In the genomic region with DNA sequence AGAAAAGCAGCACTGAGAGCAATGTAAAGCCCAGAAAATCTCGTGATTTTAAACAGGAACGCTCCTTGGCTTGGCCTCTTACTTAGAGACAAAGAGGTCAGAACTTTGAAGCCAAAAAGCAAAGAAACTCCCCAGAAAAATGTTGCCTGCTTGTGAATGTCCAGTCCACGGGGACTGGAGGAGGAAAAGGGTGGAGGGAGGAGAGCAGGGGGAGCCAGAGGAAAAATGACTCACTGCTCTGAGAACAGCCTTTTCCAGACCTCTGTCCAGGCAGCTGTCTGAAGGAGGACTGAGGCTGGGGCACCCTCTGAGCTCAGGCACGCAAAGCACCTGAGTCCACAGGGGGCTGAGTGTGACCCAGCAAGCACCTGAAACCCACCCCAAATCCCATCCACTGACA, we compare ENCODE assay signal across 8 cellular contexts.
DNase-seq lines count a peak whose midpoint lies in the region; ATAC-seq, FAIRE-seq and TF ChIP-seq lines count a peak whose summit lies in the region.

No MANE protein-coding gene starts in this region.

- no peaks in the 10 kb centered on the region for H3K9me1 ChIP-seq in keratinocyte (ENCODE audit: control insufficient read depth, extremely low read depth, insufficient read depth, low read length)

- H3K36me3 ChIP-seq in brain microvascular endothelial cell (replicated peaks): peaks cover 91% of the 10 kb centered on the region
- H3K36me3 ChIP-seq in keratinocyte (ENCODE audit: control insufficient read depth in 2 of 2, extremely low read depth in 1 of 2, insufficient read depth in 2 of 2, low read length in 2 of 2): peaks cover 3 to 24% of the 10 kb centered on the region in 2 experiments
- peaks cover 7 to 25% of the 10 kb centered on the region in 2 donors for H3K36me3 ChIP-seq in small intestine (ENCODE audit: control insufficient read depth in 2 of 2, insufficient read depth in 2 of 2, low read length in 2 of 2)

- in situ Hi-C loops in brain microvascular endothelial cell (cut with HindIII; ENCODE audit: low pct_ligation_motif_present, low sequenced_read_pairs): no loop called here

- no peak for ATAC-seq in HG02884 (IDR thresholded peaks at IDR 0.05; ENCODE audit: unreplicated experiment)

- peak overlapping the region; percentile 96 for H3K27ac ChIP-seq in brain microvascular endothelial cell
- H3K27ac ChIP-seq in keratinocyte (ENCODE audit: control insufficient read depth, insufficient read depth, low read length): peak overlapping the region; percentile 15
- peak overlapping the region; percentile 24 to 84 for H3K27ac ChIP-seq in small intestine (ENCODE audit: low read depth in 1 of 2, low read length in 1 of 2)

- no peak for FAIRE-seq in keratinocyte (lab: Jason Lieb, UNC)
- FAIRE-seq in small intestine (lab: Jason Lieb, UNC): no peak

- TF ChIP-seq CTCF in brain microvascular endothelial cell (IDR thresholded peaks at IDR 0.05; ENCODE audit: low read depth, low read length, missing control alignments): no peak
- TF ChIP-seq CTCF in keratinocyte (optimal IDR thresholded peaks at IDR 0.05 in 1 of 3, IDR thresholded peaks at IDR 0.05 in 1 of 3, conservative IDR thresholded peaks at IDR 0.05 in 1 of 3; ENCODE audit: extremely low read depth in 1 of 3, insufficient read depth in 2 of 3, low read length in 3 of 3): no peak

- H3K4me2 ChIP-seq in keratinocyte (ENCODE audit: control insufficient read depth, extremely low read depth, insufficient read depth, low read depth, low read length): no peak overlapping the region

- H3K27me3 ChIP-seq in brain microvascular endothelial cell (replicated peaks) (no peaks in the 10 kb centered on the region), keratinocyte (ENCODE audit: control insufficient read depth, extremely low read depth, insufficient read depth, low read length) (no peaks in the 10 kb centered on the region), small intestine (ENCODE audit: control insufficient read depth in 2 of 2, insufficient read depth in 2 of 2, low read length in 2 of 2) (no peaks in the 10 kb centered on the region)

- H2AFZ ChIP-seq in keratinocyte (ENCODE audit: control insufficient read depth, low read length): no peak overlapping the region

- peaks cover 61% of the 10 kb centered on the region for H3K4me1 ChIP-seq in keratinocyte (ENCODE audit: control insufficient read depth, extremely low read depth, insufficient read depth, low read length)
- H3K4me1 ChIP-seq in small intestine (ENCODE audit: control insufficient read depth in 2 of 2, insufficient read depth in 1 of 2, low read depth in 1 of 2, low read length in 1 of 2): no peaks in the 10 kb centered on the region

- H4K20me1 ChIP-seq in keratinocyte (ENCODE audit: control insufficient read depth, extremely low read depth, insufficient read depth, low read length): no peaks in the 10 kb centered on the region

- 49 to 83% (median 70%) methylated on average over 4 of the region's 4 CpGs for WGBS in small intestine, 3 donors

- dilution Hi-C loops in keratinocyte (cut with MboI; ENCODE audit: extremely low pct_ligation_motif_present, low sequenced_read_pairs): no loop called here

- DNase-seq in H4 (ENCODE audit: low spot score) (peak; percentile 61), brain microvascular endothelial cell (peak; percentile 86), keratinocyte (ENCODE audit: low read depth, low spot score) (no peak), small intestine (no peak), LoVo (ENCODE audit: low spot score) (no peak), NCI-H748 treated with DMSO at 0.1 percent for 48 hours (lab: John Stamatoyannopoulos, UW) (no peak)
- no peak for DNase-seq in activated CD8-positive, alpha-beta memory T cell treated with anti-CD3 and anti-CD28 coated beads, Interleukin-2, amount 50 U/mL, for 48 hours

- H3K4me3 ChIP-seq in brain microvascular endothelial cell (ENCODE audit: low read depth, low read length): no peak overlapping the region
- H3K4me3 ChIP-seq in keratinocyte (ENCODE audit: control insufficient read depth in 2 of 3, extremely low read depth in 1 of 3, insufficient read depth in 2 of 3, low read depth in 1 of 3, low read length in 3 of 3): no peak overlapping the region
- no peak overlapping the region for H3K4me3 ChIP-seq in small intestine (ENCODE audit: low read depth in 1 of 2, low read length in 2 of 2)

- peaks cover 3% of the 10 kb centered on the region for H3K79me2 ChIP-seq in keratinocyte (ENCODE audit: control insufficient read depth, insufficient read depth, low read length)

- H3K9me3 ChIP-seq in keratinocyte (ENCODE audit: control insufficient read depth, low read depth, low read length) (no peaks in the 10 kb centered on the region), small intestine (ENCODE audit: control insufficient read depth, low read depth) (no peaks in the 10 kb centered on the region)

- peak overlapping the region; percentile 6 for H3K9ac ChIP-seq in keratinocyte (ENCODE audit: control insufficient read depth, extremely low read depth, insufficient read depth, low read length)

Comparison
In these comparisons a context has a peak if more than half of its experiments do, and no peak if none do; other contexts are left out.
1. DNase-seq: peak in H4 (single experiment) and brain microvascular endothelial cell (single experiment); none in keratinocyte (single experiment), small intestine (single experiment), activated CD8-positive, alpha-beta memory T cell treated with anti-CD3 and anti-CD28 coated beads, Interleukin-2, amount 50 U/mL, for 48 hours (single experiment), LoVo (single experiment) and NCI-H748 treated with DMSO at 0.1 percent for 48 hours (single experiment).
2. H3K27ac ChIP-seq: peak in every context shown above with its lines; median percentile 96 in brain microvascular endothelial cell; 54 in small intestine; 15 in keratinocyte.